Comparison of ENCODE assay signal across 1 cellular context in genomic region chr7:100880645-100881044, GRCh38.
TF ChIP-seq lines count a peak whose summit lies in the region.

No MANE protein-coding gene starts in this region.

TF ChIP-seq in WTC11, 78 proteins besides CTCF, POLR2A, EP300 and RAD21 (continued from another document):
- TF ChIP-seq E2F5 (CRISPR knock-in tag; IDR thresholded peaks at IDR 0.05) (no peak), JAZF1 (CRISPR knock-in tag; IDR thresholded peaks at IDR 0.05) (no peak), IRF2 (CRISPR knock-in tag; IDR thresholded peaks at IDR 0.05; ENCODE audit: borderline replicate concordance, low read depth) (no peak), ESRRA (CRISPR knock-in tag; IDR thresholded peaks at IDR 0.05; ENCODE audit: borderline replicate concordance) (no peak), CDX4 (CRISPR knock-in tag; IDR thresholded peaks at IDR 0.05; ENCODE audit: borderline replicate concordance) (no peak), ERG (CRISPR knock-in tag; IDR thresholded peaks at IDR 0.05) (no peak), GRHL2 (CRISPR knock-in tag; IDR thresholded peaks at IDR 0.05; ENCODE audit: insufficient replicate concordance, severe bottlenecking) (no peak), ZNF396 (CRISPR knock-in tag; IDR thresholded peaks at IDR 0.05; ENCODE audit: borderline replicate concordance) (no peak)
- TF ChIP-seq, protein P1, sequence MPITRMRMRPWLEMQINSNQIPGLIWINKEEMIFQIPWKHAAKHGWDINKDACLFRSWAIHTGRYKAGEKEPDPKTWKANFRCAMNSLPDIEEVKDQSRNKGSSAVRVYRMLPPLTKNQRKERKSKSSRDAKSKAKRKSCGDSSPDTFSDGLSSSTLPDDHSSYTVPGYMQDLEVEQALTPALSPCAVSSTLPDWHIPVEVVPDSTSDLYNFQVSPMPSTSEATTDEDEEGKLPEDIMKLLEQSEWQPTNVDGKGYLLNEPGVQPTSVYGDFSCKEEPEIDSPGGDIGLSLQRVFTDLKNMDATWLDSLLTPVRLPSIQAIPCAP (CRISPR knock-in tag; IDR thresholded peaks at IDR 0.05) = no peak
- TF ChIP-seq, protein P2, sequence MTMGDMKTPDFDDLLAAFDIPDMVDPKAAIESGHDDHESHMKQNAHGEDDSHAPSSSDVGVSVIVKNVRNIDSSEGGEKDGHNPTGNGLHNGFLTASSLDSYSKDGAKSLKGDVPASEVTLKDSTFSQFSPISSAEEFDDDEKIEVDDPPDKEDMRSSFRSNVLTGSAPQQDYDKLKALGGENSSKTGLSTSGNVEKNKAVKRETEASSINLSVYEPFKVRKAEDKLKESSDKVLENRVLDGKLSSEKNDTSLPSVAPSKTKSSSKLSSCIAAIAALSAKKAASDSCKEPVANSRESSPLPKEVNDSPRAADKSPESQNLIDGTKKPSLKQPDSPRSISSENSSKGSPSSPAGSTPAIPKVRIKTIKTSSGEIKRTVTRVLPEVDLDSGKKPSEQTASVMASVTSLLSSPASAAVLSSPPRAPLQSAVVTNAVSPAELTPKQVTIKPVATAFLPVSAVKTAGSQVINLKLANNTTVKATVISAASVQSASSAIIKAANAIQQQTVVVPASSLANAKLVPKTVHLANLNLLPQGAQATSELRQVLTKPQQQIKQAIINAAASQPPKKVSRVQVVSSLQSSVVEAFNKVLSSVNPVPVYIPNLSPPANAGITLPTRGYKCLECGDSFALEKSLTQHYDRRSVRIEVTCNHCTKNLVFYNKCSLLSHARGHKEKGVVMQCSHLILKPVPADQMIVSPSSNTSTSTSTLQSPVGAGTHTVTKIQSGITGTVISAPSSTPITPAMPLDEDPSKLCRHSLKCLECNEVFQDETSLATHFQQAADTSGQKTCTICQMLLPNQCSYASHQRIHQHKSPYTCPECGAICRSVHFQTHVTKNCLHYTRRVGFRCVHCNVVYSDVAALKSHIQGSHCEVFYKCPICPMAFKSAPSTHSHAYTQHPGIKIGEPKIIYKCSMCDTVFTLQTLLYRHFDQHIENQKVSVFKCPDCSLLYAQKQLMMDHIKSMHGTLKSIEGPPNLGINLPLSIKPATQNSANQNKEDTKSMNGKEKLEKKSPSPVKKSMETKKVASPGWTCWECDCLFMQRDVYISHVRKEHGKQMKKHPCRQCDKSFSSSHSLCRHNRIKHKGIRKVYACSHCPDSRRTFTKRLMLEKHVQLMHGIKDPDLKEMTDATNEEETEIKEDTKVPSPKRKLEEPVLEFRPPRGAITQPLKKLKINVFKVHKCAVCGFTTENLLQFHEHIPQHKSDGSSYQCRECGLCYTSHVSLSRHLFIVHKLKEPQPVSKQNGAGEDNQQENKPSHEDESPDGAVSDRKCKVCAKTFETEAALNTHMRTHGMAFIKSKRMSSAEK (CRISPR knock-in tag; IDR thresholded peaks at IDR 0.05; ENCODE audit: borderline replicate concordance) = no peak
